11 cellular contexts compared by ENCODE assay signal in the genomic region with DNA sequence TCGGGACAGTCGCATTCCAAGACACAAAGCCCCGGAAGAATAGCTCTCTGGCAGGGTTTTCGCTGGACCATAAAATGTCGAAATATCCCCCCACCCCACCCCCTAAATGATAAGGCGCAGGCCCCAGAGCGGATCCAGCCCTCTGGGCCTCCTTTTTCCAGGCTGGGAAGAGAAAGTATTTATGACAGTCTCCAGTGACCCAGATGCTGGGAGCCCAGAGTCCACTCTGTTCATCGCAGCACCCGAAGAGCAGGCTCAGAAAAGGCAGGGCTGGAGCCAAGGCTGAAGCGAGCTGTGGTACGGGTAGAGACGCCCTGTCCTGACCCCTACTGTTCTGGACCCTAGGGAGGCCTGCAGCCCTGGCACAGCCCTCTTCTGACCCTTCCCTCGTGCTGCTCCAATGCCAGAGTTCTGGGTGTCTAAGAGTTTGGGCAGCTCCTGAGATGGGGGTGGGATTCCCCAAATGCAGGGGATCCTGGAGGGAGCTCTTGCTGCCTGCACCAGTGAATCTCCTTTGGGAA. TPM values are rescaled to one million over a fixed set of nuclear protein-coding genes. Genes with fewer than 3 reads are reported as not detected.
DNase-seq lines count a peak whose midpoint lies in the region; ATAC-seq and TF ChIP-seq lines count a peak whose summit lies in the region.
"Had no signal": no experiment of that assay in that cellular context is flagged by ENCODE, and none has a peak within 500 bp of the region (broad histone marks: within the 10 kb centered on the region; RNA-seq: fewer than 3 reads in every experiment).

No MANE protein-coding gene starts in this region.

- CTCF ChIA-PET in activated CD4-positive, alpha-beta memory T cell treated with anti-CD3 and anti-CD28 coated beads for 36 hours (lab: Charles Lee): interaction anchor here (0.6 to 9.3 kb wide), 15 partner anchors 8 to 208 kb away, joined by 3 to 127 read pairs (median 5); partner anchors contain the start of genes HOXC10, HOXC5, HOXC6 and SMUG1

- POLR2A ChIA-PET in activated CD4-positive, alpha-beta memory T cell treated with anti-CD3 and anti-CD28 coated beads for 36 hours (lab: Charles Lee): interaction anchor here (1.0 kb wide), 1 partner anchor 11 kb away, joined by 3 read pairs; no protein-coding TSS in a partner anchor

- ATAC-seq in Right ventricle myocardium inferior: no peak
- no peak for ATAC-seq in GM21447 (IDR thresholded peaks at IDR 0.05; ENCODE audit: unreplicated experiment)
- no peak for ATAC-seq in GM18907 (IDR thresholded peaks at IDR 0.05; ENCODE audit: unreplicated experiment)

- peaks cover 90% of the 10 kb centered on the region for H3K27me3 Mint-ChIP-seq in activated CD4-positive, alpha-beta memory T cell treated with anti-CD3 and anti-CD28 coated beads for 36 hours

- H3K36me3 Mint-ChIP-seq in activated CD4-positive, alpha-beta memory T cell treated with anti-CD3 and anti-CD28 coated beads for 36 hours: no peaks in the 10 kb centered on the region

- intact Hi-C loops in Right ventricle myocardium inferior (cut with DNase I) (loop anchor here (1.0 to 10.0 kb wide), 3 partner anchors 187 to 358 kb away; partner anchors contain the start of gene GPR84), tibial artery (cut with DNase I; ENCODE audit: low total_unique reads) (loop anchor here (5.0 kb wide), 1 partner anchor 186 kb away; no protein-coding TSS in a partner anchor)
- intact Hi-C loops in activated CD4-positive, alpha-beta memory T cell treated with anti-CD3 and anti-CD28 coated beads for 36 hours (cut with micrococcal nuclease): loop anchor here (1.0 to 10.0 kb wide), 4 partner anchors 26 to 358 kb away; partner anchors contain the start of genes GPR84 and HOXC5

- H3K4me1 Mint-ChIP-seq in activated CD4-positive, alpha-beta memory T cell treated with anti-CD3 and anti-CD28 coated beads for 36 hours (ENCODE audit: low read depth): peaks cover 28% of the 10 kb centered on the region

- no peaks in the 10 kb centered on the region for H3K9me3 Mint-ChIP-seq in activated CD4-positive, alpha-beta memory T cell treated with anti-CD3 and anti-CD28 coated beads for 36 hours
- H3K9me3 Mint-ChIP-seq: HFFc6 had no signal

- H3K36me3 ChIP-seq in right atrium auricular region (no peaks in the 10 kb centered on the region), mucosa of stomach (ENCODE audit: control insufficient read depth, insufficient read depth, low read length) (no peaks in the 10 kb centered on the region), tibial artery (no peaks in the 10 kb centered on the region)
- H3K36me3 ChIP-seq: uterus had no signal

- H3K4me1 ChIP-seq in right atrium auricular region (peaks cover 0 to 18% of the 10 kb centered on the region in 2 donors), mucosa of stomach (ENCODE audit: control insufficient read depth, insufficient read depth, low read length) (peaks cover 10% of the 10 kb centered on the region), tibial artery (peaks cover 0 to 85% (median 57%) of the 10 kb centered on the region in 4 donors)
- H3K4me1 ChIP-seq: uterus had no signal

- H3K27ac ChIP-seq in right atrium auricular region (no peak overlapping the region), tibial artery (peak overlapping the region; percentile 66 to 93)
- H3K27ac ChIP-seq: C4-2B, uterus had no signal

- peak overlapping the region; percentile 62 for H3K9ac ChIP-seq in mucosa of stomach (ENCODE audit: low read length)

- TF ChIP-seq CTCF in right atrium auricular region (IDR thresholded peaks at IDR 0.05) (no peak), tibial artery (IDR thresholded peaks at IDR 0.05) (no peak)

- no peaks in the 10 kb centered on the region for H3K9me3 ChIP-seq in right atrium auricular region
- H3K9me3 ChIP-seq in mucosa of stomach (ENCODE audit: control insufficient read depth, low read length): peaks cover 5% of the 10 kb centered on the region
- H3K9me3 ChIP-seq in tibial artery: no peaks in the 10 kb centered on the region
- H3K9me3 ChIP-seq: uterus had no signal

- DNase-seq in Right ventricle myocardium inferior (ENCODE audit: missing footprints) (peak; percentile 42), right atrium auricular region (ENCODE audit: low spot score) (no peak), tibial artery (no peak)
- DNase-seq in activated CD4-positive, alpha-beta memory T cell treated with anti-CD3 and anti-CD28 coated beads for 36 hours: no peak
- DNase-seq in stimulated activated CD8-positive, alpha-beta memory T cell treated with anti-CD3 and anti-CD28 coated beads, Interleukin-4, amount 100 ng/mL, for 48 hours: no peak

- H3K27ac Mint-ChIP-seq in activated CD4-positive, alpha-beta memory T cell treated with anti-CD3 and anti-CD28 coated beads for 36 hours: no peak overlapping the region
- H3K27ac Mint-ChIP-seq: HFFc6 had no signal

- H3K27me3 ChIP-seq in right atrium auricular region: peaks cover 48 to 62% of the 10 kb centered on the region in 2 donors
- H3K27me3 ChIP-seq in mucosa of stomach (ENCODE audit: control insufficient read depth, insufficient read depth, low read length): peaks cover 97% of the 10 kb centered on the region
- no peaks in the 10 kb centered on the region for H3K27me3 ChIP-seq in tibial artery

- peak overlapping the region; percentile 68 for H3K4me3 Mint-ChIP-seq in activated CD4-positive, alpha-beta memory T cell treated with anti-CD3 and anti-CD28 coated beads for 36 hours

- H3K4me3 ChIP-seq in right atrium auricular region (peak overlapping the region in 1 of 2 donors; percentile 30), mucosa of stomach (ENCODE audit: low read length) (peak overlapping the region; percentile 46), tibial artery (peak overlapping the region; percentile 37 to 64)

RNA-seq across cellular contexts. Expression of gene HOXC8, which starts 2.0 kb away (rescaled TPM):
- total RNA-seq in Right ventricle myocardium inferior (not detected), right atrium auricular region (not detected)
- total RNA-seq in activated CD4-positive, alpha-beta memory T cell treated with anti-CD3 and anti-CD28 coated beads for 36 hours: not detected
- total RNA-seq: HFFc6 had no signal

RNA-seq across cellular contexts. Expression of gene HOXC9, which starts 6.8 kb away (rescaled TPM):
- not detected for total RNA-seq in Right ventricle myocardium inferior
- total RNA-seq in right atrium auricular region: not detected
- total RNA-seq in activated CD4-positive, alpha-beta memory T cell treated with anti-CD3 and anti-CD28 coated beads for 36 hours: not detected

RNA-seq across cellular contexts. Expression of gene HOXC6, which starts 21.5 kb away (rescaled TPM):
- 0.41 TPM for total RNA-seq in Right ventricle myocardium inferior
- total RNA-seq in right atrium auricular region: not detected
- not detected for total RNA-seq in activated CD4-positive, alpha-beta memory T cell treated with anti-CD3 and anti-CD28 coated beads for 36 hours

RNA-seq across cellular contexts. Expression of gene HOXC10, which starts 21.8 kb away (rescaled TPM):
- total RNA-seq in Right ventricle myocardium inferior (not detected), right atrium auricular region (not detected)
- total RNA-seq in activated CD4-positive, alpha-beta memory T cell treated with anti-CD3 and anti-CD28 coated beads for 36 hours: not detected

RNA-seq across cellular contexts. Expression of gene HOXC5, which starts 26.1 kb away (rescaled TPM):
- total RNA-seq in Right ventricle myocardium inferior (not detected), right atrium auricular region (under 1 TPM in 1 of 2 donors, not detected in 1; 0.33 TPM)
- total RNA-seq in activated CD4-positive, alpha-beta memory T cell treated with anti-CD3 and anti-CD28 coated beads for 36 hours: not detected

Comparison
In these comparisons a context has a peak if more than half of its experiments do, and no peak if none do; other contexts are left out.
1. H3K27ac ChIP-seq: peak in tibial artery (2 of 2); none in right atrium auricular region (0 of 2).